In genomic region chr1:45677751-45678245, GRCh38 we compare ENCODE assay signal across 22 cellular contexts. TPM values are rescaled to one million over a fixed set of nuclear protein-coding genes. Genes with fewer than 3 reads are reported as not detected.
DNase-seq lines count a peak whose midpoint lies in the region; ATAC-seq and TF ChIP-seq lines count a peak whose summit lies in the region.
"Had no signal": no experiment of that assay in that cellular context is flagged by ENCODE, and none has a peak within 500 bp of the region (broad histone marks: within the 10 kb centered on the region; RNA-seq: fewer than 3 reads in every experiment).

No MANE protein-coding gene starts in this region.

- no peaks in the 10 kb centered on the region for H3K27me3 ChIP-seq in CD8-positive, alpha-beta T cell (ENCODE audit: insufficient read depth, low read length)
- no peaks in the 10 kb centered on the region for H3K27me3 ChIP-seq in GM23338 (ENCODE audit: insufficient read depth)
- no peaks in the 10 kb centered on the region for H3K27me3 ChIP-seq in trophoblast cell (ENCODE audit: insufficient read depth, low read length)
- H3K27me3 ChIP-seq: gastroesophageal sphincter, upper lobe of right lung had no signal

- no peak overlapping the region for H3K14ac ChIP-seq in trophoblast cell (ENCODE audit: low read length)

- H3K4me3 ChIP-seq in CD8-positive, alpha-beta T cell (ENCODE audit: low read depth, low read length): no peak overlapping the region
- H3K4me3 ChIP-seq in GM23338: no peak overlapping the region
- no peak overlapping the region for H3K4me3 ChIP-seq in trophoblast cell (ENCODE audit: low read depth, low read length)
- H3K4me3 ChIP-seq: gastroesophageal sphincter, upper lobe of right lung had no signal

- WGBS in trophoblast cell (ENCODE audit: extremely low coverage, insufficient coverage, insufficient read length): 100% methylated on average over 1 of the region's 3 CpGs

- no peaks in the 10 kb centered on the region for H3F3A ChIP-seq in GM23338 (replicated peaks; ENCODE audit: low read depth)

- no peak overlapping the region for H2AFZ ChIP-seq in GM23338
- H2AFZ ChIP-seq in trophoblast cell (ENCODE audit: insufficient read depth, low read length, poor library complexity): no peak overlapping the region

- H2BK5ac ChIP-seq in trophoblast cell (ENCODE audit: low read depth, low read length, poor library complexity): no peak overlapping the region

- H3K79me2 ChIP-seq in GM23338 (replicated peaks; ENCODE audit: insufficient read depth) (peaks cover 100% of the 10 kb centered on the region), trophoblast cell (ENCODE audit: control insufficient read depth, insufficient read depth, low read length, poor library complexity) (peaks cover 17% of the 10 kb centered on the region)

- no peaks in the 10 kb centered on the region for H3K9me3 ChIP-seq in CD8-positive, alpha-beta T cell (ENCODE audit: low read length)
- H3K9me3 ChIP-seq in trophoblast cell (ENCODE audit: insufficient read depth, low read depth, low read length): no peaks in the 10 kb centered on the region
- H3K9me3 ChIP-seq: gastroesophageal sphincter, upper lobe of right lung had no signal

- no peak overlapping the region for H2BK12ac ChIP-seq in trophoblast cell (ENCODE audit: low read length)

- H3K4me3 Mint-ChIP-seq in CD8-positive, alpha-beta T cell: no peak overlapping the region
- H3K4me3 Mint-ChIP-seq in GM23338 (peak overlapping the region; percentile 16; the same call in 2 of the 3 replicates), brain (peak overlapping the region in 3 of 5 experiments; percentile 20 to 40 (median 27))
- H3K4me3 Mint-ChIP-seq: T-helper 1 cell treated with Interleukin-12 subunit alpha and Interleukin-12 subunit beta and Interleukin-4 antibody, amounts not matched to agents 30 μg/mL and 1 μg/mL, for 36 hours had no signal

- peak overlapping the region; percentile 15 for H3K27ac Mint-ChIP-seq in CD8-positive, alpha-beta T cell
- H3K27ac Mint-ChIP-seq in GM23338 (peak overlapping the region; percentile 17; the same call in 1 of the 2 replicates), brain (peak overlapping the region in 3 of 5 experiments; percentile 18 to 67 (median 28))
- H3K27ac Mint-ChIP-seq: T-helper 1 cell treated with Interleukin-12 subunit alpha and Interleukin-12 subunit beta and Interleukin-4 antibody, amounts not matched to agents 30 μg/mL and 1 μg/mL, for 36 hours had no signal

- peak overlapping the region; percentile 40 for H3K4me2 ChIP-seq in GM23338
- H3K4me2 ChIP-seq in trophoblast cell (ENCODE audit: low read length): no peak overlapping the region

- no peak for ATAC-seq in CD8-positive, alpha-beta T cell
- no peak for ATAC-seq in GM23338
- no peak for ATAC-seq in GM21529 (IDR thresholded peaks at IDR 0.05; ENCODE audit: unreplicated experiment)
- ATAC-seq in GM21717 (IDR thresholded peaks at IDR 0.05; ENCODE audit: unreplicated experiment): no peak
- ATAC-seq: esophagus mucosa, gastroesophageal sphincter had no signal

- H3K79me1 ChIP-seq in trophoblast cell (ENCODE audit: low read length): no peaks in the 10 kb centered on the region

- H3K4me1 ChIP-seq in CD8-positive, alpha-beta T cell (ENCODE audit: insufficient read depth, low read length): peaks cover 55% of the 10 kb centered on the region
- peaks cover 52% of the 10 kb centered on the region for H3K4me1 ChIP-seq in GM23338 (ENCODE audit: insufficient read depth)
- H3K4me1 ChIP-seq in trophoblast cell (ENCODE audit: control insufficient read depth in 1 of 2, insufficient read depth in 2 of 2, low read length in 2 of 2): peaks cover 2 to 5% of the 10 kb centered on the region in 2 experiments

- H3K23ac ChIP-seq in trophoblast cell (ENCODE audit: low read length): no peak overlapping the region

- DNase-seq in CD8-positive, alpha-beta T cell: no peak
- DNase-seq in GM23338 (ENCODE audit: low spot score) (no peak), trophoblast cell (no peak), NCI-H1694 treated with DMSO at 0.1 percent for 48 hours (lab: John Stamatoyannopoulos, UW) (no peak)
- DNase-seq: activated CD4-positive, alpha-beta T cell treated with anti-CD3 and anti-CD28 coated beads, Interleukin-2, amount 50 U/mL, for 4 hours; activated effector memory CD4-positive, alpha-beta T cell treated with anti-CD3 and anti-CD28 coated beads, Interleukin-2, amount 50 U/mL, for 16 hours; amygdala; cerebellar nuclear complex; effector CD4-positive, alpha-beta T cell; EL; NCI-H1417 treated with DMSO at 0.1 percent for 48 hours; NCI-H69; OCI-M1; SIG-M5; stimulated activated CD4-positive, alpha-beta T cell treated with anti-CD3 and anti-CD28 coated beads, Interleukin-12 subunit alpha, Interleukin-12 subunit beta, amount 100 ng/mL, for 4 hours had no signal

- peak overlapping the region; percentile 95 for H3K4ac ChIP-seq in trophoblast cell (ENCODE audit: low read depth, low read length)

- H2AK5ac ChIP-seq in trophoblast cell (ENCODE audit: low read length): no peak overlapping the region

- H3K27ac ChIP-seq in CD8-positive, alpha-beta T cell (ENCODE audit: low read depth, low read length): no peak overlapping the region
- H3K27ac ChIP-seq in GM23338 (ENCODE audit: low read depth) (no peak overlapping the region), trophoblast cell (ENCODE audit: low read depth, low read length) (no peak overlapping the region)
- H3K27ac ChIP-seq: upper lobe of right lung had no signal

- CTCF ChIA-PET in CD8-positive, alpha-beta T cell (lab: Charles Lee): no interaction called here

- no peaks in the 10 kb centered on the region for H3K9me2 ChIP-seq in GM23338 (ENCODE audit: insufficient read depth)

- H3K18ac ChIP-seq in trophoblast cell (ENCODE audit: low read length): no peak overlapping the region

- H3K9ac ChIP-seq in trophoblast cell (ENCODE audit: low read length): no peak overlapping the region

- peaks cover 68% of the 10 kb centered on the region for H4K20me1 ChIP-seq in GM23338 (replicated peaks; ENCODE audit: insufficient read depth)

- H2BK120ac ChIP-seq in trophoblast cell (ENCODE audit: insufficient read depth, low read length, poor library complexity): no peak overlapping the region

- no peaks in the 10 kb centered on the region for H3K27me3 Mint-ChIP-seq in CD8-positive, alpha-beta T cell (ENCODE audit: low read depth)
- H3K27me3 Mint-ChIP-seq in GM23338 (ENCODE audit: insufficient read depth, low read depth, poor library complexity) (peaks cover 6% of the 10 kb centered on the region), brain (no peaks in the 10 kb centered on the region)

- no peak overlapping the region for H4K91ac ChIP-seq in trophoblast cell (ENCODE audit: low read depth, low read length)

- H3K36me3 ChIP-seq in CD8-positive, alpha-beta T cell (ENCODE audit: insufficient read depth, low read length): no peaks in the 10 kb centered on the region
- no peaks in the 10 kb centered on the region for H3K36me3 ChIP-seq in GM23338 (ENCODE audit: insufficient read depth)
- peaks cover 0 to 3% of the 10 kb centered on the region in 2 experiments for H3K36me3 ChIP-seq in trophoblast cell (ENCODE audit: control insufficient read depth in 1 of 2, insufficient read depth in 2 of 2, low read length in 2 of 2)
- H3K36me3 ChIP-seq: gastroesophageal sphincter, upper lobe of right lung had no signal

- H4K12ac ChIP-seq in trophoblast cell (ENCODE audit: low read depth, low read length): no peak overlapping the region

- H3K36me3 Mint-ChIP-seq in CD8-positive, alpha-beta T cell: peaks cover 19% of the 10 kb centered on the region
- H3K36me3 Mint-ChIP-seq in GM23338 (ENCODE audit: low read depth) (peaks cover 12% of the 10 kb centered on the region; the same call in 1 of the 3 replicates), brain (peaks cover 25% of the 10 kb centered on the region)

- POLR2A ChIA-PET in CD8-positive, alpha-beta T cell (lab: Charles Lee): interaction anchor here (1.2 kb wide), 1 partner anchor 9 kb away, joined by 3 read pairs; the partner anchor contains the start of gene GPBP1L1

- peaks cover 87% of the 10 kb centered on the region for H3K4me1 Mint-ChIP-seq in CD8-positive, alpha-beta T cell (ENCODE audit: low read depth)
- H3K4me1 Mint-ChIP-seq in GM23338 (peaks cover 56% of the 10 kb centered on the region), brain (peaks cover 68% of the 10 kb centered on the region)

- TF ChIP-seq CTCF in CD8-positive, alpha-beta T cell (IDR thresholded peaks at IDR 0.05): no peak
- TF ChIP-seq CTCF in GM23338 (conservative IDR thresholded peaks at IDR 0.05; ENCODE audit: low read depth in 2 of 2) (no peak), brain (conservative IDR thresholded peaks at IDR 0.05) (no peak)

- intact Hi-C loops in CD8-positive, alpha-beta T cell (cut with DNase I, micrococcal nuclease): no loop called here

- H4K8ac ChIP-seq in trophoblast cell (ENCODE audit: low read depth, low read length): no peak overlapping the region

- no peaks in the 10 kb centered on the region for H3K9me3 Mint-ChIP-seq in CD8-positive, alpha-beta T cell
- H3K9me3 Mint-ChIP-seq in GM23338: no peaks in the 10 kb centered on the region
- H3K9me3 Mint-ChIP-seq in brain: no peaks in the 10 kb centered on the region
- H3K9me3 Mint-ChIP-seq: T-helper 1 cell treated with Interleukin-12 subunit alpha and Interleukin-12 subunit beta and Interleukin-4 antibody, amounts not matched to agents 30 μg/mL and 1 μg/mL, for 36 hours had no signal

TF ChIP-seq in GM23338, 12 proteins besides CTCF, POLR2A, EP300 and RAD21 (continues in another document):
- TF ChIP-seq NANOG (IDR thresholded peaks at IDR 0.05; ENCODE audit: borderline replicate concordance) (no peak), ZNF114 (CRISPR knock-in tag; IDR thresholded peaks at IDR 0.05) (no peak), POLR2AphosphoS5 (IDR thresholded peaks at IDR 0.05; ENCODE audit: low read depth) (no peak), CREB1 (CRISPR knock-in tag; IDR thresholded peaks at IDR 0.05; ENCODE audit: low read depth) (no peak), EZH2 (IDR thresholded peaks at IDR 0.05; ENCODE audit: low read depth, unreplicated experiment) (no peak), EZH2phosphoT487 (IDR thresholded peaks at IDR 0.05; ENCODE audit: unreplicated experiment) (no peak)

RNA-seq across cellular contexts. Expression of gene GPBP1L1, which starts 8.5 kb away (rescaled TPM):
- 100 to 1,000 TPM; 125 to 128 TPM for total RNA-seq in CD8-positive, alpha-beta T cell
- 117 and 134 TPM in 2 replicates for total RNA-seq in GM23338 (2014; rRNA removed; shearing (Covaris generic))
- polyA plus RNA-seq in GM23338 (2016; fragmentation: Nextera tagmentation; extraction: Ambion mirVana): 61.7 and 63.2 TPM in 2 replicates
- polyA plus RNA-seq in brain (ENCODE audit: insufficient read depth, low read depth, low replicate concordance): 38.6 TPM
- 69.1 and 73.8 TPM in 2 replicates for polyA plus RNA-seq in trophoblast cell (2013)

RNA-seq across cellular contexts. Expression of gene TMEM69, which starts 10.2 kb away (rescaled TPM):
- total RNA-seq in CD8-positive, alpha-beta T cell: 1 to 10 TPM; 5.1 to 8.2 TPM
- total RNA-seq in GM23338 (2014; rRNA removed; shearing (Covaris generic)): 45.8 and 59.7 TPM in 2 replicates
- 38.8 and 62.4 TPM in 2 replicates for polyA plus RNA-seq in GM23338 (2016; fragmentation: Nextera tagmentation; extraction: Ambion mirVana)
- polyA plus RNA-seq in brain (ENCODE audit: insufficient read depth, low read depth, low replicate concordance): 23.2 TPM
- polyA plus RNA-seq in trophoblast cell (2013): 41.7 and 42.5 TPM in 2 replicates

RNA-seq across cellular contexts. Expression of gene CCDC17, which starts 53.9 kb away (rescaled TPM):
- 1 to 10 TPM; 3.8 to 4.5 TPM for total RNA-seq in CD8-positive, alpha-beta T cell
- 1.0 and 2.2 TPM in 2 replicates for total RNA-seq in GM23338 (2014; rRNA removed; shearing (Covaris generic))
- 0.57 and 0.90 TPM in 2 replicates for polyA plus RNA-seq in GM23338 (2016; fragmentation: Nextera tagmentation; extraction: Ambion mirVana)
- 0.10 TPM for polyA plus RNA-seq in brain (ENCODE audit: insufficient read depth, low read depth, low replicate concordance)
- 0.49 and 0.54 TPM in 2 replicates for polyA plus RNA-seq in trophoblast cell (2013)
